In genomic region chr4:24584175-24584850, GRCh38 we compare ENCODE assay signal across 8 cellular contexts. TPM values are rescaled to one million over a fixed set of nuclear protein-coding genes. Genes with fewer than 3 reads are reported as not detected.
A peak's percentile ranks its signal among the peaks of the same experiment; 100 is the strongest.
DNase-seq lines count a peak whose midpoint lies in the region; ATAC-seq and TF ChIP-seq lines count a peak whose summit lies in the region.

DHX15 (minus strand) TSS chr4:24584554; CDS start chr4:24584393, 161 bp downstream.

- TF ChIP-seq CTCF in RWPE2 (IDR thresholded peaks at IDR 0.05; ENCODE audit: poor library complexity, severe bottlenecking) (no peak), fibroblast of mammary gland (conservative IDR thresholded peaks at IDR 0.05; ENCODE audit: control insufficient read depth, insufficient read depth, low read depth, low read length) (no peak)

- H3K27ac Mint-ChIP-seq in naive thymus-derived CD8-positive, alpha-beta T cell, result peak within 1 kb of the TSS; percentile 96 to 99 (median 98)

- POLR2A ChIA-PET in naive thymus-derived CD8-positive, alpha-beta T cell (lab: Charles Lee), result interaction anchor here (0.5 to 1.9 kb wide), 10 partner anchors 8 to 1999 kb away, joined by 3 to 12 read pairs (median 6); partner anchors contain the start of genes PI4K2B, SEPSECS, TBC1D19 and ZCCHC4

- no peaks in the 10 kb centered on the region for H3K9me3 ChIP-seq in RWPE2 (ENCODE audit: severe bottlenecking)

- H3K9me3 Mint-ChIP-seq in naive thymus-derived CD8-positive, alpha-beta T cell, result peaks cover 0 to 8% (median 0%) of the 10 kb centered on the region in 9 donors

- H3K4me1 Mint-ChIP-seq in naive thymus-derived CD8-positive, alpha-beta T cell, result peaks cover 17 to 44% (median 39%) of the 10 kb centered on the region in 4 donors

- peaks cover 6% of the 10 kb centered on the region for H3K4me1 ChIP-seq in RWPE2 (ENCODE audit: insufficient read depth, poor library complexity, severe bottlenecking)

- peaks cover 3 to 21% (median 11%) of the 10 kb centered on the region in 3 donors for H3K36me3 Mint-ChIP-seq in naive thymus-derived CD8-positive, alpha-beta T cell

- DNase-seq in EL (peak; percentile 97), H4 (ENCODE audit: low spot score) (peak; percentile 98), LoVo (ENCODE audit: low spot score) (peak; percentile 96), RWPE2 (ENCODE audit: low spot score) (peak; percentile 95), fibroblast of mammary gland (ENCODE audit: low read depth) (peak; percentile 96)
- peak; percentile 91 for DNase-seq in activated T-helper 9 cell treated with anti-CD3 and anti-CD28 coated beads, Interleukin-2, amount 50 U/mL, for 16 hours (ENCODE audit: low read depth)
- DNase-seq in naive thymus-derived CD8-positive, alpha-beta T cell, result peak; percentile 87 to 96 (median 93)
- DNase-seq in stimulated activated naive CD4-positive, alpha-beta T cell (lab: John Stamatoyannopoulos, UW), result peak; percentile 84 to 94 (median 91)

- H3K36me3 ChIP-seq in RWPE2 (ENCODE audit: low read depth), result peaks cover 37% of the 10 kb centered on the region

- peak; percentile 93 for ATAC-seq in RWPE2 (ENCODE audit: low read depth)
- peak; percentile 92 to 95 for ATAC-seq in naive thymus-derived CD8-positive, alpha-beta T cell

- H3K27me3 Mint-ChIP-seq in naive thymus-derived CD8-positive, alpha-beta T cell, result no peaks in the 10 kb centered on the region

- peak within 1 kb of the TSS; percentile 86 to 100 (median 98) for H3K4me3 Mint-ChIP-seq in naive thymus-derived CD8-positive, alpha-beta T cell

- H3K4me3 ChIP-seq in RWPE2 (ENCODE audit: severe bottlenecking) (peak within 1 kb of the TSS; percentile 93), fibroblast of mammary gland (ENCODE audit: control insufficient read depth, low read depth, low read length) (peak within 1 kb of the TSS; percentile 93)

- H3K27me3 ChIP-seq in RWPE2 (ENCODE audit: insufficient read depth, poor library complexity, severe bottlenecking), result no peaks in the 10 kb centered on the region

- peak within 1 kb of the TSS; percentile 86 for H3K27ac ChIP-seq in RWPE2 (ENCODE audit: poor library complexity, severe bottlenecking)

RNA-seq across cellular contexts. Expression of gene DHX15, which starts in this region (rescaled TPM):
- total RNA-seq in H4 (2014; rRNA removed; shearing (Covaris generic)), result 181 and 224 TPM in 2 replicates
- 100 to 1,000 TPM; 155 to 157 TPM for total RNA-seq in naive thymus-derived CD8-positive, alpha-beta T cell
- polyA plus RNA-seq in naive thymus-derived CD8-positive, alpha-beta T cell, result 10 to 100 TPM; 36.5 to 49.4 (median 38.0) TPM

Comparison
In these comparisons a context has a peak if more than half of its experiments do, and no peak if none do; other contexts are left out.
1. Peak in every context shown above with its lines: DNase-seq, ATAC-seq, H3K4me3 ChIP-seq and H3K27ac ChIP-seq.